20 cellular contexts compared by ENCODE assay signal in the genomic region with DNA sequence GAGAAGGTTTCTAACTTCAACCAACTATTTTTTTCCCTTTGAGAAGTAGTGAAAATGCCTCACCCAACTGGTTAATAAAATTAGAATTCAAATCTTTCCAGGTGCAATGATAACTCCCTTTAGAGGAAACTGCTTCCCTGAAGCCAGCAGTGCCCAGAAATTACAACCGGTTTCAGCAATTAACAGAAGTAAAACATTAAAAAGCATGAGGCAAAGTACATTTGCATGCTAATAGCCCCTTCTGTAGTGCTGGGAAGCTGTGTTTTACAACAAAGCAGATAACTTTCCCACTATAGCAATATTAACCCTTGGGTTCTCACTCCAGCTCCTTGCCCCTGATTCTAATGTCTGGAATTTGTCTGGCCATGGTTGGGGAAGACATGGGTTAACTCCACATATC.
DNase-seq lines count a peak whose midpoint lies in the region; FAIRE-seq and TF ChIP-seq lines count a peak whose summit lies in the region.
"Had no signal": no experiment of that assay in that cellular context is flagged by ENCODE, and none has a peak within 500 bp of the region (broad histone marks: within the 10 kb centered on the region; RNA-seq: fewer than 3 reads in every experiment).

No MANE protein-coding gene starts in this region.

- no peaks in the 10 kb centered on the region for H3K79me2 ChIP-seq in H1 (ENCODE audit: control insufficient read depth in 1 of 2, insufficient read depth in 2 of 2, low read length in 2 of 2)
- H3K79me2 ChIP-seq in mammary epithelial cell (ENCODE audit: insufficient read depth, low read length) = no peaks in the 10 kb centered on the region

- BruUV-seq in mammary epithelial cell (replicated peaks; lab: Mats Ljungman, UMichigan) = no TSS peak

- no peak overlapping the region for H3K14ac ChIP-seq in H1 (ENCODE audit: insufficient read length)

- TF ChIP-seq EP300 in H1 (IDR thresholded peaks at IDR 0.05; ENCODE audit: borderline replicate concordance in 1 of 2, low read depth in 2 of 2, low read length in 2 of 2) = no peak
- TF ChIP-seq EP300 in transverse colon (IDR thresholded peaks at IDR 0.05; ENCODE audit: low read depth) = no peak

- H4K5ac ChIP-seq in H1 (ENCODE audit: insufficient read length, low read depth, low read length) = no peak overlapping the region

- peaks cover 2 to 12% (median 11%) of the 10 kb centered on the region in 4 experiments for H3K4me1 ChIP-seq in H1 (replicated peaks in 1 of 4; ENCODE audit: control insufficient read depth in 3 of 4, insufficient read depth in 4 of 4, low read length in 3 of 4)
- peaks cover 0 to 23% (median 11%) of the 10 kb centered on the region in 4 donors for H3K4me1 ChIP-seq in transverse colon
- H3K4me1 ChIP-seq in mammary epithelial cell (ENCODE audit: insufficient read depth, low read length) = no peaks in the 10 kb centered on the region
- H3K4me1 ChIP-seq: A549, SJSA1 had no signal

- no peak overlapping the region for H2BK120ac ChIP-seq in H1 (replicated peaks; ENCODE audit: low read depth, low read length)

- H3K4ac ChIP-seq in H1 (replicated peaks; ENCODE audit: insufficient read length, low read depth, low read length) = no peak overlapping the region

- no peak overlapping the region for H2AK5ac ChIP-seq in H1 (ENCODE audit: low read depth, low read length)

- H2AFZ ChIP-seq in H1 (ENCODE audit: low read length) (no peak overlapping the region), mammary epithelial cell (ENCODE audit: low read depth, low read length) (no peak overlapping the region)

- no peaks in the 10 kb centered on the region for H3K79me1 ChIP-seq in H1 (ENCODE audit: low read depth, low read length)

- H3K9ac ChIP-seq in H1 (replicated peaks in 1 of 4; ENCODE audit: extremely low read depth in 1 of 4, low read depth in 3 of 4, low read length in 3 of 4) (no peak overlapping the region), mammary epithelial cell (ENCODE audit: insufficient read depth, low read length) (no peak overlapping the region)

- H3K56ac ChIP-seq in H1 (replicated peaks; ENCODE audit: insufficient read length, low read depth, low read length) = no peak overlapping the region

- WGBS in H1 (ENCODE audit: extremely low coverage in 1 of 2, insufficient coverage in 1 of 2, insufficient read length in 1 of 2, insufficient replicate concordance in 2 of 2, low coverage in 1 of 2, low lambda C conversion rate in 2 of 2, missing lambda C conversion rate in 1 of 2), 2 experiments = 5% methylated on average over 1 of the region's 1 CpG; no CpG with 5 or more reads in 1 of the 2 experiments
- WGBS in transverse colon (ENCODE audit: low coverage in 1 of 2), 2 donors = 24% methylated on average over 1 of the region's 1 CpG; no CpG with 5 or more reads in 1 of the 2 donors
- 100% methylated on average over 1 of the region's 1 CpG for WGBS in mammary epithelial cell (ENCODE audit: low coverage, missing lambda C conversion rate)

- intact Hi-C loops in transverse colon (cut with DNase I; ENCODE audit: low total_unique reads) (no loop called here), mammary epithelial cell (cut with micrococcal nuclease) (no loop called here)

- no peak for TF ChIP-seq POLR2A in H1 (IDR thresholded peaks at IDR 0.05; ENCODE audit: control extremely low read depth in 1 of 2, low read depth in 2 of 2, low read length in 2 of 2)
- no peak for TF ChIP-seq POLR2A in transverse colon (IDR thresholded peaks at IDR 0.05)

- no peak overlapping the region for H3K23ac ChIP-seq in H1 (ENCODE audit: insufficient read length)

- in situ Hi-C loops in transverse colon (cut with MboI; ENCODE audit: low pct_ligation_motif_present in 1 of 4, low pct_unique_long_range_greater_than_20kb in 1 of 4, low sequenced_read_pairs in 3 of 4) (no loop called here), mammary epithelial cell (cut with MboI; ENCODE audit: low sequenced_read_pairs in 2 of 2) (no loop called here)

- peak overlapping the region; percentile 34 to 36; a peak in 3 of 4 replicates for H3K4me2 ChIP-seq in H1 (ENCODE audit: insufficient read depth in 1 of 2, low read depth in 2 of 2, low read length in 2 of 2)
- H3K4me2 ChIP-seq in mammary epithelial cell (ENCODE audit: insufficient read depth, low read depth, low read length) = no peak overlapping the region
- H3K4me2 ChIP-seq: A549 had no signal

- no peak overlapping the region for H2BK15ac ChIP-seq in H1 (ENCODE audit: low read length)

- H4K8ac ChIP-seq in H1 (ENCODE audit: extremely low read depth, insufficient read depth, low read length) = no peak overlapping the region

- DNase-seq in NCI-H1048 (lab: John Stamatoyannopoulos, UW) = peak; percentile 83
- no peak for DNase-seq in H1 (ENCODE audit: low read depth in 1 of 2, low spot score in 2 of 2)
- DNase-seq in left kidney (ENCODE audit: low read depth, low spot score) = peak; percentile 74
- DNase-seq in transverse colon = peak; percentile 17
- DNase-seq in mammary epithelial cell = no peak
- no peak for DNase-seq in NCI-H748 (lab: John Stamatoyannopoulos, UW; ENCODE audit: unreplicated experiment)
- DNase-seq in DMS114 treated with DMSO at 0.1 percent for 48 hours (lab: John Stamatoyannopoulos, UW; ENCODE audit: unreplicated experiment) = no peak
- DNase-seq: Caco-2; CD4-positive, alpha-beta T cell; GF-D8; GOT3; KG1; MV-4-11; NCI-H1417; NCI-H187 treated with DMSO at 0.1 percent for 48 hours; NCI-H345; NCI-H524 treated with DMSO at 0.1 percent for 48 hours had no signal

- TF ChIP-seq CTCF in H1 (IDR thresholded peaks at IDR 0.05; ENCODE audit: control extremely low read depth in 1 of 3, insufficient read depth in 1 of 3, low read depth in 1 of 3, low read length in 3 of 3) = no peak
- TF ChIP-seq CTCF in transverse colon (IDR thresholded peaks at IDR 0.05) = no peak
- no peak for TF ChIP-seq CTCF in mammary epithelial cell (conservative IDR thresholded peaks at IDR 0.05 in 1 of 2, IDR thresholded peaks at IDR 0.05 in 1 of 2; ENCODE audit: extremely low read depth in 1 of 2, insufficient read depth in 1 of 2, low read depth in 1 of 2, low read length in 2 of 2)

- H4K20me1 ChIP-seq in H1 (replicated peaks in 1 of 2; ENCODE audit: control insufficient read depth in 1 of 2, insufficient read depth in 2 of 2, low read length in 2 of 2) = no peaks in the 10 kb centered on the region
- H4K20me1 ChIP-seq in mammary epithelial cell (ENCODE audit: insufficient read depth, low read length) = no peaks in the 10 kb centered on the region

- no peak overlapping the region for H3K27ac ChIP-seq in H1 (ENCODE audit: low read depth, low read length)
- H3K27ac ChIP-seq in transverse colon = peak overlapping the region; percentile 57 to 75 (median 66)
- no peak overlapping the region for H3K27ac ChIP-seq in mammary epithelial cell (ENCODE audit: insufficient read depth, low read depth, low read length)
- H3K27ac ChIP-seq: A549, SJSA1 had no signal

- CTCF ChIA-PET in H1 (lab: Charles Lee; ENCODE audit: partially characterized antibody) (interaction anchor here (0.8 kb wide), 1 partner anchor 317 kb away, joined by 3 read pairs; no protein-coding TSS in a partner anchor), mammary epithelial cell (lab: Charles Lee; ENCODE audit: low non-redundant PET) (no interaction called here)

- no peak for FAIRE-seq in H1 (lab: Jason Lieb, UNC)
- FAIRE-seq: GM19239 had no signal

- no peak overlapping the region; the same call in 1 of the 2 replicates for H3K18ac ChIP-seq in H1 (ENCODE audit: extremely low read depth, low read length)

- H4K91ac ChIP-seq in H1 (replicated peaks; ENCODE audit: insufficient read length, low read length) = no peak overlapping the region

- H2BK5ac ChIP-seq in H1 (ENCODE audit: low read depth, low read length) = no peak overlapping the region

- POLR2A ChIA-PET in H1 (lab: Charles Lee; ENCODE audit: partially characterized antibody) = no interaction called here

- H3K9me3 ChIP-seq in H1 (ENCODE audit: insufficient read depth in 2 of 2, low read depth in 1 of 2, low read length in 1 of 2) (no peaks in the 10 kb centered on the region), transverse colon (no peaks in the 10 kb centered on the region), mammary epithelial cell (replicated peaks; ENCODE audit: insufficient read depth, low read length) (no peaks in the 10 kb centered on the region)
- H3K9me3 ChIP-seq: A549, SJSA1 had no signal

- H2BK12ac ChIP-seq in H1 (ENCODE audit: low read depth, low read length) = no peak overlapping the region

- H3K36me3 ChIP-seq in H1 (ENCODE audit: control insufficient read depth in 2 of 4, insufficient read depth in 4 of 4, low read length in 3 of 4) = no peaks in the 10 kb centered on the region
- H3K36me3 ChIP-seq in transverse colon = no peaks in the 10 kb centered on the region
- H3K36me3 ChIP-seq in mammary epithelial cell (ENCODE audit: insufficient read depth, low read length) = no peaks in the 10 kb centered on the region
- H3K36me3 ChIP-seq: SJSA1 had no signal

- H3K4me3 ChIP-seq in H1 (ENCODE audit: extremely low read depth in 1 of 4, insufficient read depth in 2 of 4, low read depth in 3 of 4, low read length in 4 of 4) (0 out of 8 replicates have a peak overlapping the region, but pooled peaks of 1 of the 4 experiments have one; percentile 27), transverse colon (no peak overlapping the region), mammary epithelial cell (replicated peaks in 1 of 3; ENCODE audit: insufficient read depth in 1 of 3, low read depth in 2 of 3, low read length in 3 of 3) (no peak overlapping the region)
- H3K4me3 ChIP-seq: A549, SJSA1 had no signal

- H3K23me2 ChIP-seq in H1 (ENCODE audit: low read depth, low read length) = peaks cover 10% of the 10 kb centered on the region

- H3K27me3 ChIP-seq in H1 (replicated peaks in 1 of 4; ENCODE audit: control insufficient read depth in 3 of 4, extremely low read depth in 1 of 4, insufficient read depth in 3 of 4, low read length in 3 of 4) (peaks cover 7 to 41% (median 34%) of the 10 kb centered on the region in 4 experiments), transverse colon (peaks cover 21% of the 10 kb centered on the region), mammary epithelial cell (ENCODE audit: insufficient read depth, low read length) (peaks cover 26% of the 10 kb centered on the region)
- H3K27me3 ChIP-seq: SJSA1 had no signal

- dilution Hi-C loops in mammary epithelial cell (cut with HindIII; ENCODE audit: low sequenced_read_pairs) = no loop called here

- TF ChIP-seq RAD21 in H1 (IDR thresholded peaks at IDR 0.05 in 1 of 2, conservative IDR thresholded peaks at IDR 0.05 in 1 of 2; ENCODE audit: low read depth in 2 of 2, low read length in 2 of 2) = no peak

- H2BK20ac ChIP-seq in H1 (ENCODE audit: low read length) = no peak overlapping the region

TF ChIP-seq in H1, 55 proteins besides CTCF, POLR2A, EP300 and RAD21:
- TF ChIP-seq TCF12 (IDR thresholded peaks at IDR 0.05; ENCODE audit: low read depth, low read length) (no peak), RBBP5 (IDR thresholded peaks at IDR 0.05; ENCODE audit: borderline replicate concordance, low read depth, low read length) (no peak), SUZ12 (IDR thresholded peaks at IDR 0.05; ENCODE audit: low read length) (no peak), PHF8 (conservative IDR thresholded peaks at IDR 0.05; ENCODE audit: low read depth, low read length) (no peak), POLR2AphosphoS5 (IDR thresholded peaks at IDR 0.05; ENCODE audit: low read depth, low read length) (no peak), HDAC2 (IDR thresholded peaks at IDR 0.05; ENCODE audit: borderline replicate concordance in 1 of 2, low read depth in 2 of 2, low read length in 2 of 2) (no peak)
TF ChIP-seq in H1: peak in this region for 0.

Comparison
In these comparisons a context has a peak if more than half of its experiments do, and no peak if none do; other contexts are left out.
1. DNase-seq: peak in NCI-H1048 (single experiment), left kidney (single experiment) and transverse colon (single experiment); none in H1 (0 of 2), mammary epithelial cell (single experiment), NCI-H748 (single experiment) and DMS114 treated with DMSO at 0.1 percent for 48 hours (single experiment).
2. H3K27ac ChIP-seq: peak in transverse colon (4 of 4); none in H1 (single experiment) and mammary epithelial cell (single experiment).